ENCODE assay signal across 2 cellular contexts in genomic region chr5:180213657-180214207, GRCh38.
TF ChIP-seq lines count a peak whose summit lies in the region.

No MANE protein-coding gene starts in this region.

TF ChIP-seq in HepG2, 621 proteins besides CTCF, POLR2A, EP300 and RAD21:
- TF ChIP-seq PHB2 (IDR thresholded peaks at IDR 0.05; ENCODE audit: partially characterized antibody) (peak; percentile 45), ZNF282 (IDR thresholded peaks at IDR 0.05; ENCODE audit: partially characterized antibody) (peak; percentile 58), ATM (IDR thresholded peaks at IDR 0.05; ENCODE audit: borderline replicate concordance) (peak; percentile 40; the same call in 1 of the 2 replicates), ARID2 (CRISPR knock-in tag; IDR thresholded peaks at IDR 0.05; ENCODE audit: borderline replicate concordance) (no peak), HDAC2 (CRISPR knock-in tag; IDR thresholded peaks at IDR 0.05) (no peak), MZF1 (CRISPR knock-in tag; IDR thresholded peaks at IDR 0.05; ENCODE audit: borderline replicate concordance) (no peak), CREB1 (IDR thresholded peaks at IDR 0.05) (no peak), CREB1 (CRISPR knock-in tag; IDR thresholded peaks at IDR 0.05) (no peak), MNT (IDR thresholded peaks at IDR 0.05) (peak; percentile 95), NBN (conservative IDR thresholded peaks at IDR 0.05) (0 out of 2 replicates have a peak, but pooled peaks have one; percentile 77), ZEB1 (IDR thresholded peaks at IDR 0.05; ENCODE audit: insufficient replicate concordance, low read depth) (no peak), HIVEP1 (CRISPR knock-in tag; IDR thresholded peaks at IDR 0.05) (no peak), FOXA1 (IDR thresholded peaks at IDR 0.05) (peak; percentile 51; the same call in 1 of the 2 replicates), FOXA1 (CRISPR knock-in tag; IDR thresholded peaks at IDR 0.05) (no peak), TRIM22 (IDR thresholded peaks at IDR 0.05) (0 out of 2 replicates have a peak, but pooled peaks have one; percentile 78), CHD2 (IDR thresholded peaks at IDR 0.05; ENCODE audit: low read depth, low read length) (no peak), SNRNP70 (IDR thresholded peaks at IDR 0.05; ENCODE audit: low read depth, low read length) (no peak), MXD4 (CRISPR knock-in tag; IDR thresholded peaks at IDR 0.05) (no peak), NFYC (CRISPR knock-in tag; IDR thresholded peaks at IDR 0.05) (no peak)

TF ChIP-seq in K562, 482 proteins besides CTCF, POLR2A, EP300 and RAD21:
- 0 out of 2 replicates have a peak, but pooled peaks have one; percentile 17 for TF ChIP-seq CBFB (CRISPR knock-in tag; IDR thresholded peaks at IDR 0.05)
- 0 out of 4 replicates have a peak, but pooled peaks of 1 of the 2 experiments have one; percentile 7 for TF ChIP-seq KDM1A (IDR thresholded peaks at IDR 0.05)
- no peak for TF ChIP-seq ZBTB33 (CRISPR knock-in tag; IDR thresholded peaks at IDR 0.05)
